In genomic region chr20:62724692-62725595, GRCh38 we compare ENCODE assay signal across 36 cellular contexts. TPM values are rescaled to one million over a fixed set of nuclear protein-coding genes. Genes with fewer than 3 reads are reported as not detected.
A peak's percentile ranks its signal among the peaks of the same experiment; 100 is the strongest.
DNase-seq lines count a peak whose midpoint lies in the region; ATAC-seq and TF ChIP-seq lines count a peak whose summit lies in the region.
"Had no signal": no experiment of that assay in that cellular context is flagged by ENCODE, and none has a peak within 500 bp of the region (broad histone marks: within the 10 kb centered on the region; RNA-seq: fewer than 3 reads in every experiment).

No MANE protein-coding gene starts in this region.

- H3K27me3 Mint-ChIP-seq in natural killer cell treated with Interleukin-12 subunit alpha and Interleukin-12 subunit beta and Interleukin-15 and Interleukin-18, amount 100 ng/mL, for 72 hours, result peaks cover 0 to 7% of the 10 kb centered on the region in 2 donors
- peaks cover 0 to 4% of the 10 kb centered on the region in 2 donors for H3K27me3 Mint-ChIP-seq in natural killer cell (ENCODE audit: low read depth in 2 of 2)
- H3K27me3 Mint-ChIP-seq: stimulated activated naive CD8-positive, alpha-beta T cell treated with anti-CD3 and anti-CD28 coated beads, Interleukin-15, amount 100 ng/mL, for 72 hours had no signal

- intact Hi-C loops in natural killer cell (cut with micrococcal nuclease), result no loop called here
- intact Hi-C loops in lower lobe of right lung (cut with DNase I), result no loop called here

- H3K4me3 ChIP-seq in RWPE2 (ENCODE audit: severe bottlenecking) (no peak overlapping the region), lower lobe of right lung (no peak overlapping the region)
- H3K4me3 ChIP-seq: HAP-1, mucosa of descending colon, pancreas, PC-9, spleen, thoracic aorta, vagina had no signal

- peaks cover 14 to 18% of the 10 kb centered on the region in 2 donors for H3K4me1 Mint-ChIP-seq in natural killer cell treated with Interleukin-12 subunit alpha and Interleukin-12 subunit beta and Interleukin-15 and Interleukin-18, amount 100 ng/mL, for 72 hours (ENCODE audit: low read depth in 2 of 2)
- H3K4me1 Mint-ChIP-seq in natural killer cell, result peaks cover 5 to 11% of the 10 kb centered on the region in 2 donors
- H3K4me1 Mint-ChIP-seq: endodermal cell had no signal

- H3K27me3 ChIP-seq in RWPE2 (ENCODE audit: insufficient read depth, poor library complexity, severe bottlenecking), result peaks cover 2% of the 10 kb centered on the region
- peaks cover 48% of the 10 kb centered on the region for H3K27me3 ChIP-seq in lower lobe of right lung (ENCODE audit: low read depth)
- H3K27me3 ChIP-seq: pancreas, vagina had no signal

- H3K27ac Mint-ChIP-seq in natural killer cell treated with Interleukin-12 subunit alpha and Interleukin-12 subunit beta and Interleukin-15 and Interleukin-18, amount 100 ng/mL, for 72 hours, result no peak overlapping the region
- H3K27ac Mint-ChIP-seq in natural killer cell, result no peak overlapping the region
- H3K27ac Mint-ChIP-seq: activated CD8-positive, alpha-beta T cell treated with anti-CD3 and anti-CD28 coated beads for 36 hours; activated T-helper 2 cell treated with anti-CD3 and anti-CD28 coated beads, Interferon-gamma antibody, Interleukin-2, Interleukin-4, amounts not matched to agents 10 μg/mL and 5 μg/mL and 100 μg/mL, durations not matched to agents 14 hours and 24 hours and 36 hours; B cell; endodermal cell; nephron progenitor cell; stimulated activated naive CD8-positive, alpha-beta T cell treated with anti-CD3 and anti-CD28 coated beads, Interleukin-15, amount 100 ng/mL, for 72 hours; T-helper 2 cell treated with Interferon-gamma antibody and Interleukin-4, amounts not matched to agents 5 μg/mL and 100 μg/mL, for 36 hours had no signal

- H3K36me3 ChIP-seq in RWPE2 (ENCODE audit: low read depth) (peaks cover 5% of the 10 kb centered on the region), lower lobe of right lung (no peaks in the 10 kb centered on the region)
- H3K36me3 ChIP-seq: HAP-1, pancreas, spleen, thoracic aorta, vagina had no signal

- no peak for ATAC-seq in natural killer cell treated with Interleukin-12 subunit alpha and Interleukin-12 subunit beta and Interleukin-15 and Interleukin-18, amount 100 ng/mL, for 72 hours
- ATAC-seq in natural killer cell (no peak), RWPE2 (ENCODE audit: low read depth) (no peak), lower lobe of right lung (no peak)
- ATAC-seq: activated CD8-positive, alpha-beta T cell treated with anti-CD3 and anti-CD28 coated beads for 36 hours; mucosa of descending colon; pancreas; stimulated activated naive CD8-positive, alpha-beta T cell treated with anti-CD3 and anti-CD28 coated beads, Interleukin-15, amount 100 ng/mL, for 72 hours had no signal

- H3K9me3 Mint-ChIP-seq in natural killer cell treated with Interleukin-12 subunit alpha and Interleukin-12 subunit beta and Interleukin-15 and Interleukin-18, amount 100 ng/mL, for 72 hours, result peaks cover 6% of the 10 kb centered on the region
- peaks cover 2 to 9% of the 10 kb centered on the region in 2 donors for H3K9me3 Mint-ChIP-seq in natural killer cell

- no peak overlapping the region for H3K4me3 Mint-ChIP-seq in natural killer cell treated with Interleukin-12 subunit alpha and Interleukin-12 subunit beta and Interleukin-15 and Interleukin-18, amount 100 ng/mL, for 72 hours
- no peak overlapping the region for H3K4me3 Mint-ChIP-seq in natural killer cell
- H3K4me3 Mint-ChIP-seq: activated CD8-positive, alpha-beta T cell treated with anti-CD3 and anti-CD28 coated beads for 36 hours; B cell; endodermal cell; nephron progenitor cell; stimulated activated naive CD8-positive, alpha-beta T cell treated with anti-CD3 and anti-CD28 coated beads, Interleukin-15, amount 100 ng/mL, for 72 hours; T-helper 2 cell treated with Interferon-gamma antibody and Interleukin-4, amounts not matched to agents 5 μg/mL and 100 μg/mL, for 36 hours had no signal

- H3K4me1 ChIP-seq in RWPE2 (ENCODE audit: insufficient read depth, poor library complexity, severe bottlenecking) (no peaks in the 10 kb centered on the region), lower lobe of right lung (no peaks in the 10 kb centered on the region)
- H3K4me1 ChIP-seq: HAP-1, pancreas, vagina had no signal

- peak; percentile 40 for DNase-seq in natural killer cell treated with Interleukin-12 subunit alpha and Interleukin-12 subunit beta and Interleukin-15 and Interleukin-18, amount 100 ng/mL, for 72 hours (ENCODE audit: low spot score)
- DNase-seq in natural killer cell (no peak), RWPE2 (ENCODE audit: low spot score) (peak; percentile 78), lower lobe of right lung (peak; percentile 30), NCI-H510A treated with DMSO at 0.1 percent for 48 hours (lab: John Stamatoyannopoulos, UW) (no peak), glomerular visceral epithelial cell (ENCODE audit: extremely low spot score) (no peak), UCSD-AML1 (lab: John Stamatoyannopoulos, UW; ENCODE audit: unreplicated experiment) (no peak)
- DNase-seq in stimulated activated CD4-positive, alpha-beta T cell treated with anti-CD3 and anti-CD28 coated beads, Interleukin-12 subunit alpha, Interleukin-12 subunit beta, amount 100 ng/mL, for 4 hours, result no peak
- DNase-seq: ACHN; activated CD8-positive, alpha-beta memory T cell treated with anti-CD3 and anti-CD28 coated beads, Interleukin-2, amount 50 U/mL, for 48 hours; activated CD8-positive, alpha-beta T cell treated with anti-CD3 and anti-CD28 coated beads for 36 hours; central memory CD4-positive, alpha-beta T cell; COR-L47; dermis blood vessel endothelial cell; DMS53; endodermal cell; glutamatergic neuron; Karpas-422; NCI-H1417 treated with DMSO at 0.1 percent for 48 hours; NCI-H2081 treated with DMSO at 0.1 percent for 48 hours; NCI-H2227 treated with DMSO at 0.1 percent for 48 hours; NCI-H69; nephron progenitor cell; stimulated activated CD8-positive, alpha-beta memory T cell treated with anti-CD3 and anti-CD28 coated beads, Interleukin-4, amount 100 ng/mL, for 48 hours; stimulated activated naive CD8-positive, alpha-beta T cell treated with anti-CD3 and anti-CD28 coated beads, Interleukin-15, amount 100 ng/mL, for 72 hours had no signal

- H3K36me3 Mint-ChIP-seq in natural killer cell treated with Interleukin-12 subunit alpha and Interleukin-12 subunit beta and Interleukin-15 and Interleukin-18, amount 100 ng/mL, for 72 hours, result peaks cover 16% of the 10 kb centered on the region
- peaks cover 8% of the 10 kb centered on the region for H3K36me3 Mint-ChIP-seq in natural killer cell

- no peak for TF ChIP-seq CTCF in natural killer cell (IDR thresholded peaks at IDR 0.05)
- no peak for TF ChIP-seq CTCF in RWPE2 (IDR thresholded peaks at IDR 0.05; ENCODE audit: poor library complexity, severe bottlenecking)
- TF ChIP-seq CTCF in lower lobe of right lung (IDR thresholded peaks at IDR 0.05), result no peak

- peaks cover 14% of the 10 kb centered on the region for H3K9me3 ChIP-seq in RWPE2 (ENCODE audit: severe bottlenecking)
- H3K9me3 ChIP-seq in lower lobe of right lung, result peaks cover 10% of the 10 kb centered on the region
- H3K9me3 ChIP-seq: mucosa of descending colon, pancreas, vagina had no signal

- no peak overlapping the region for H3K27ac ChIP-seq in RWPE2 (ENCODE audit: poor library complexity, severe bottlenecking)
- no peak overlapping the region for H3K27ac ChIP-seq in lower lobe of right lung
- H3K27ac ChIP-seq: HL-60, pancreas, PC-9, spleen, thoracic aorta, vagina had no signal

RNA-seq across cellular contexts. Expression of gene NTSR1, which starts 16.3 kb away (rescaled TPM):
- not detected for total RNA-seq in natural killer cell treated with Interleukin-12 subunit alpha and Interleukin-12 subunit beta and Interleukin-15 and Interleukin-18, amount 100 ng/mL, for 72 hours
- total RNA-seq in natural killer cell (under 1 TPM in 2 of 3 donors, not detected in 1; 0.11 to 0.45 TPM), lower lobe of right lung (not detected)
- total RNA-seq: activated CD8-positive, alpha-beta T cell treated with anti-CD3 and anti-CD28 coated beads for 36 hours; activated T-helper 2 cell treated with anti-CD3 and anti-CD28 coated beads, Interferon-gamma antibody, Interleukin-2, Interleukin-4, amounts not matched to agents 10 μg/mL and 5 μg/mL and 100 μg/mL, durations not matched to agents 14 hours and 24 hours and 36 hours; B cell; dermis blood vessel endothelial cell; thoracic aorta had no signal

Comparison
In these comparisons a context has a peak if more than half of its experiments do, and no peak if none do; other contexts are left out.
1. DNase-seq: peak in natural killer cell treated with Interleukin-12 subunit alpha and Interleukin-12 subunit beta and Interleukin-15 and Interleukin-18, amount 100 ng/mL, for 72 hours (single experiment), RWPE2 (single experiment) and lower lobe of right lung (single experiment); none in natural killer cell (single experiment), NCI-H510A treated with DMSO at 0.1 percent for 48 hours (single experiment), glomerular visceral epithelial cell (single experiment), stimulated activated CD4-positive, alpha-beta T cell treated with anti-CD3 and anti-CD28 coated beads, Interleukin-12 subunit alpha, Interleukin-12 subunit beta, amount 100 ng/mL, for 4 hours (single experiment) and UCSD-AML1 (single experiment).